Comparison of ENCODE assay signal across 27 cellular contexts in genomic region chr2:145909781-145910180, GRCh38.
A peak's percentile ranks its signal among the peaks of the same experiment; 100 is the strongest.
DNase-seq lines count a peak whose midpoint lies in the region; ATAC-seq, FAIRE-seq and TF ChIP-seq lines count a peak whose summit lies in the region.
"Had no signal": no experiment of that assay in that cellular context is flagged by ENCODE, and none has a peak within 500 bp of the region (broad histone marks: within the 10 kb centered on the region; RNA-seq: fewer than 3 reads in every experiment).

No MANE protein-coding gene starts in this region.

- H3K9me3 Mint-ChIP-seq in stimulated activated memory B cell treated with anti-CD40 and anti-IgM and Interleukin-4, amounts not matched to agents 10 μg/mL and 1 μg/mL and 100 μg/mL, for 72 hours, result no peaks in the 10 kb centered on the region
- H3K9me3 Mint-ChIP-seq: HFFc6 had no signal

- TF ChIP-seq CTCF in RWPE2 (IDR thresholded peaks at IDR 0.05; ENCODE audit: poor library complexity, severe bottlenecking), result no peak
- TF ChIP-seq CTCF in bronchial epithelial cell (IDR thresholded peaks at IDR 0.05; ENCODE audit: insufficient read depth, low read length, severe bottlenecking), result no peak

- no peaks in the 10 kb centered on the region for H3K36me3 ChIP-seq in RWPE2 (ENCODE audit: low read depth)
- H3K36me3 ChIP-seq in bronchial epithelial cell (ENCODE audit: control insufficient read depth, insufficient read depth, low read length), result no peaks in the 10 kb centered on the region
- H3K36me3 ChIP-seq in SJCRH30, result no peaks in the 10 kb centered on the region
- H3K36me3 ChIP-seq: BLaER1 treated with 17β-estradiol and CSF1 and Interleukin-3, amounts not matched to agents 10 nM and 100 nM; HAP-1 had no signal

- ATAC-seq in RWPE2 (ENCODE audit: low read depth) (peak; percentile 71), HG02885 (IDR thresholded peaks at IDR 0.05; ENCODE audit: poor library complexity, unreplicated experiment) (no peak), GM18868 (IDR thresholded peaks at IDR 0.05; ENCODE audit: unreplicated experiment) (no peak)
- ATAC-seq in stimulated activated memory B cell treated with anti-CD40 and anti-IgM and Interleukin-4, amounts not matched to agents 10 μg/mL and 1 μg/mL and 100 μg/mL, for 72 hours, result no peak

- H3K27ac ChIP-seq in RWPE2 (ENCODE audit: poor library complexity, severe bottlenecking) (peak overlapping the region; percentile 19), SJCRH30 (no peak overlapping the region)
- H3K27ac ChIP-seq: BLaER1 treated with 17β-estradiol and CSF1 and Interleukin-3, amounts not matched to agents 10 nM and 100 nM; KMS-11; SK-N-MC had no signal

- H3K4me1 ChIP-seq in RWPE2 (ENCODE audit: insufficient read depth, poor library complexity, severe bottlenecking) (peaks cover 28% of the 10 kb centered on the region), SJCRH30 (no peaks in the 10 kb centered on the region)

- H3K27ac Mint-ChIP-seq in stimulated activated memory B cell treated with anti-CD40 and anti-IgM and Interleukin-4, amounts not matched to agents 10 μg/mL and 1 μg/mL and 100 μg/mL, for 72 hours, result peak overlapping the region; percentile 39
- H3K27ac Mint-ChIP-seq: CD4-positive, alpha-beta T cell; HFFc6 had no signal

- no peaks in the 10 kb centered on the region for H3K27me3 ChIP-seq in RWPE2 (ENCODE audit: insufficient read depth, poor library complexity, severe bottlenecking)
- H3K27me3 ChIP-seq in bronchial epithelial cell (ENCODE audit: control insufficient read depth, insufficient read depth, low read length), result no peaks in the 10 kb centered on the region
- no peaks in the 10 kb centered on the region for H3K27me3 ChIP-seq in SJCRH30
- H3K27me3 ChIP-seq: BLaER1 treated with 17β-estradiol and CSF1 and Interleukin-3, amounts not matched to agents 10 nM and 100 nM had no signal

- H3K4me3 Mint-ChIP-seq in stimulated activated memory B cell treated with anti-CD40 and anti-IgM and Interleukin-4, amounts not matched to agents 10 μg/mL and 1 μg/mL and 100 μg/mL, for 72 hours, result no peak overlapping the region
- H3K4me3 Mint-ChIP-seq: CD4-positive, alpha-beta T cell; HFFc6 had no signal

- H3K9me3 ChIP-seq in RWPE2 (ENCODE audit: severe bottlenecking) (no peaks in the 10 kb centered on the region), SJCRH30 (replicated peaks) (no peaks in the 10 kb centered on the region)
- H3K9me3 ChIP-seq: BLaER1 treated with 17β-estradiol and CSF1 and Interleukin-3, amounts not matched to agents 10 nM and 100 nM; HAP-1 had no signal

- no peaks in the 10 kb centered on the region for H3K27me3 Mint-ChIP-seq in stimulated activated memory B cell treated with anti-CD40 and anti-IgM and Interleukin-4, amounts not matched to agents 10 μg/mL and 1 μg/mL and 100 μg/mL, for 72 hours
- H3K27me3 Mint-ChIP-seq: CD4-positive, alpha-beta T cell had no signal

- H3K4me3 ChIP-seq in RWPE2 (ENCODE audit: severe bottlenecking) (no peak overlapping the region), bronchial epithelial cell (ENCODE audit: low read depth, low read length) (no peak overlapping the region), SJCRH30 (no peak overlapping the region)
- H3K4me3 ChIP-seq: BLaER1 treated with 17β-estradiol and CSF1 and Interleukin-3, amounts not matched to agents 10 nM and 100 nM; HAP-1; SK-N-MC had no signal

- peaks cover 8% of the 10 kb centered on the region for H3K4me1 Mint-ChIP-seq in stimulated activated memory B cell treated with anti-CD40 and anti-IgM and Interleukin-4, amounts not matched to agents 10 μg/mL and 1 μg/mL and 100 μg/mL, for 72 hours

- FAIRE-seq in bronchial epithelial cell (lab: Jason Lieb, UNC), result no peak
- FAIRE-seq: A204.1, D721Med, GM18507, HTR-8/SVneo had no signal

- DNase-seq in NCI-H460 (ENCODE audit: extremely low read depth, low read depth) (peak; percentile 31), RWPE2 (ENCODE audit: low spot score) (no peak), bronchial epithelial cell (ENCODE audit: low read depth) (peak; percentile 47), SJCRH30 (no peak)
- DNase-seq: AML-193; CD4-positive, alpha-beta T cell; GOT3; HFFc6; NCI-H1048; NCI-H1417; NCI-H1694; NCI-H2081; NCI-H2227 treated with DMSO at 0.1 percent for 48 hours; NCI-H510A; NCI-H69; SHP77 treated with DMSO at 0.1 percent for 48 hours had no signal

- H3K36me3 Mint-ChIP-seq in stimulated activated memory B cell treated with anti-CD40 and anti-IgM and Interleukin-4, amounts not matched to agents 10 μg/mL and 1 μg/mL and 100 μg/mL, for 72 hours, result no peaks in the 10 kb centered on the region

Comparison
In these comparisons a context has a peak if more than half of its experiments do, and no peak if none do; other contexts are left out.
1. DNase-seq: peak in NCI-H460 (single experiment) and bronchial epithelial cell (single experiment); none in RWPE2 (single experiment) and SJCRH30 (0 of 2).